In genomic region chr1:9424278-9424677, GRCh38 we compare ENCODE assay signal across 12 cellular contexts.
DNase-seq lines count a peak whose midpoint lies in the region; ATAC-seq and TF ChIP-seq lines count a peak whose summit lies in the region.
"Had no signal": no experiment of that assay in that cellular context is flagged by ENCODE, and none has a peak within 500 bp of the region (broad histone marks: within the 10 kb centered on the region; RNA-seq: fewer than 3 reads in every experiment).

No MANE protein-coding gene starts in this region.

- H3K36me3 ChIP-seq in BLaER1 treated with 17β-estradiol and CSF1 and Interleukin-3, amounts not matched to agents 10 nM and 100 nM, result no peaks in the 10 kb centered on the region
- no peaks in the 10 kb centered on the region for H3K36me3 ChIP-seq in DOHH2 (ENCODE audit: control insufficient read depth, low read length)
- H3K36me3 ChIP-seq in smooth muscle cell (ENCODE audit: low read depth), result no peaks in the 10 kb centered on the region
- no peaks in the 10 kb centered on the region for H3K36me3 ChIP-seq in stomach
- H3K36me3 ChIP-seq: BE2C, HAP-1 had no signal

- intact Hi-C loops in left ventricle myocardium superior (cut with micrococcal nuclease), result no loop called here
- intact Hi-C loops in stomach (cut with DNase I; ENCODE audit: low total_unique reads), result no loop called here

- H3K79me2 ChIP-seq in DOHH2 (ENCODE audit: control insufficient read depth, low read length), result 0 out of 2 replicates have a peak, but pooled peaks cover 4% of the 10 kb centered on the region
- H3K79me2 ChIP-seq in smooth muscle cell (ENCODE audit: low read depth), result no peaks in the 10 kb centered on the region

- WGBS in smooth muscle cell (ENCODE audit: low lambda C conversion rate), result 93% methylated on average over 4 of the region's 4 CpGs
- 56 to 64% (median 61%) methylated on average over 4 of the region's 4 CpGs for WGBS in stomach, 5 donors

- H3F3A ChIP-seq in DOHH2 (ENCODE audit: control insufficient read depth, insufficient read depth), result peaks cover 71% of the 10 kb centered on the region
- H3F3A ChIP-seq in smooth muscle cell (ENCODE audit: low read depth), result peaks cover 4% of the 10 kb centered on the region

- ATAC-seq in GM19035 (IDR thresholded peaks at IDR 0.05; ENCODE audit: unreplicated experiment) (no peak), left ventricle myocardium superior (no peak)

- H3K4me1 ChIP-seq in BLaER1 treated with 17β-estradiol and CSF1 and Interleukin-3, amounts not matched to agents 10 nM and 100 nM, result peaks cover 65 to 96% (median 93%) of the 10 kb centered on the region in 10 experiments
- H3K4me1 ChIP-seq in DOHH2 (ENCODE audit: control insufficient read depth, low read length), result peaks cover 96% of the 10 kb centered on the region
- peaks cover 2% of the 10 kb centered on the region for H3K4me1 ChIP-seq in smooth muscle cell (ENCODE audit: low read depth)
- H3K4me1 ChIP-seq in stomach, result peaks cover under 1 to 21% (median 5%) of the 10 kb centered on the region in 4 donors
- H3K4me1 ChIP-seq: BE2C had no signal

- no peak overlapping the region for H2AFZ ChIP-seq in smooth muscle cell (ENCODE audit: low read depth)

- no peak for TF ChIP-seq EP300 in stomach (IDR thresholded peaks at IDR 0.05)

- peak overlapping the region in 9 of 11 experiments; percentile 46 to 94 (median 90); a peak in 18 of 22 replicates for H3K4me2 ChIP-seq in BLaER1 treated with 17β-estradiol and CSF1 and Interleukin-3, amounts not matched to agents 10 nM and 100 nM
- H3K4me2 ChIP-seq in DOHH2 (ENCODE audit: low read length) (peak overlapping the region; percentile 82), smooth muscle cell (no peak overlapping the region)

- no peaks in the 10 kb centered on the region for H3K9me2 ChIP-seq in DOHH2 (replicated peaks; ENCODE audit: control insufficient read depth, low read length)

- no peak overlapping the region for H3K9ac ChIP-seq in BLaER1 treated with 17β-estradiol and CSF1 and Interleukin-3, amounts not matched to agents 10 nM and 100 nM
- H3K9ac ChIP-seq in smooth muscle cell (ENCODE audit: low read depth), result no peak overlapping the region

- H3K27me3 Mint-ChIP-seq in nephron (ENCODE audit: low read depth), result peaks cover 4% of the 10 kb centered on the region

- no peak overlapping the region for H3K4me3 Mint-ChIP-seq in nephron

- H3K27ac ChIP-seq in BLaER1 treated with 17β-estradiol and CSF1 and Interleukin-3, amounts not matched to agents 10 nM and 100 nM, result peak overlapping the region in 1 of 11 experiments; percentile 20; a peak in 1 of 22 replicates
- H3K27ac ChIP-seq in DOHH2 (ENCODE audit: low read depth, low read length) (peak overlapping the region; percentile 96), smooth muscle cell (ENCODE audit: low read depth) (no peak overlapping the region), stomach (no peak overlapping the region)

- TF ChIP-seq POLR2A in stomach (IDR thresholded peaks at IDR 0.05), result no peak

- DNase-seq in RPMI8226, result peak; percentile 79
- DNase-seq in smooth muscle cell (lab: John Stamatoyannopoulos, UW; ENCODE audit: unreplicated experiment), result no peak
- no peak for DNase-seq in left ventricle myocardium superior
- no peak for DNase-seq in stomach
- DNase-seq: BE2C, DMS79, GDM1 had no signal

- H3K27ac Mint-ChIP-seq in nephron, result peak overlapping the region in 2 of 3 experiments; percentile 29 to 54

- peaks cover 6 to 27% (median 19%) of the 10 kb centered on the region in 11 experiments; a peak in 18 of 22 replicates for H3K27me3 ChIP-seq in BLaER1 treated with 17β-estradiol and CSF1 and Interleukin-3, amounts not matched to agents 10 nM and 100 nM
- H3K27me3 ChIP-seq in DOHH2 (ENCODE audit: control insufficient read depth, low read length) (no peaks in the 10 kb centered on the region), smooth muscle cell (ENCODE audit: low read depth) (no peaks in the 10 kb centered on the region), stomach (no peaks in the 10 kb centered on the region)
- H3K27me3 ChIP-seq: BE2C had no signal

- no peak for TF ChIP-seq CTCF in DOHH2 (IDR thresholded peaks at IDR 0.05; ENCODE audit: low read depth, low read length, poor library complexity, severe bottlenecking)
- no peak for TF ChIP-seq CTCF in nephron (IDR thresholded peaks at IDR 0.05; ENCODE audit: unreplicated experiment in 3 of 3)
- TF ChIP-seq CTCF in smooth muscle cell (IDR thresholded peaks at IDR 0.05; ENCODE audit: borderline replicate concordance, insufficient read depth, poor library complexity, severe bottlenecking), result no peak
- TF ChIP-seq CTCF in stomach (IDR thresholded peaks at IDR 0.05), result no peak

- H3K9me3 ChIP-seq in BLaER1 treated with 17β-estradiol and CSF1 and Interleukin-3, amounts not matched to agents 10 nM and 100 nM (replicated peaks in 1 of 11), result peaks cover 6 to 13% (median 8%) of the 10 kb centered on the region in 11 experiments; a peak in 19 of 22 replicates
- H3K9me3 ChIP-seq in DOHH2 (ENCODE audit: control insufficient read depth, insufficient read depth, low read length) (no peaks in the 10 kb centered on the region), smooth muscle cell (replicated peaks; ENCODE audit: low read depth) (no peaks in the 10 kb centered on the region), stomach (no peaks in the 10 kb centered on the region)
- H3K9me3 ChIP-seq: BE2C, HAP-1 had no signal

- no peak overlapping the region for H3K4me3 ChIP-seq in BLaER1 treated with 17β-estradiol and CSF1 and Interleukin-3, amounts not matched to agents 10 nM and 100 nM
- peak overlapping the region; percentile 64 for H3K4me3 ChIP-seq in DOHH2 (ENCODE audit: low read length)
- no peak overlapping the region for H3K4me3 ChIP-seq in smooth muscle cell
- no peak overlapping the region for H3K4me3 ChIP-seq in stomach
- H3K4me3 ChIP-seq: HAP-1 had no signal

- H3K4me1 Mint-ChIP-seq in nephron, result peaks cover 30% of the 10 kb centered on the region

- no peaks in the 10 kb centered on the region for H4K20me1 ChIP-seq in BLaER1 treated with 17β-estradiol and CSF1 and Interleukin-3, amounts not matched to agents 10 nM and 100 nM
- H4K20me1 ChIP-seq in DOHH2 (ENCODE audit: control insufficient read depth, insufficient read depth, low read depth, low read length) (no peaks in the 10 kb centered on the region), smooth muscle cell (ENCODE audit: low read depth) (no peaks in the 10 kb centered on the region)

- no peaks in the 10 kb centered on the region for H3K9me3 Mint-ChIP-seq in nephron

- no peaks in the 10 kb centered on the region for H3K36me3 Mint-ChIP-seq in nephron (ENCODE audit: low read depth)
